8 cellular contexts compared by ENCODE assay signal in genomic region chr7:11831727-11832495, GRCh38. TPM values are rescaled to one million over a fixed set of nuclear protein-coding genes. Genes with fewer than 3 reads are reported as not detected.
A peak's percentile ranks its signal among the peaks of the same experiment; 100 is the strongest.
DNase-seq lines count a peak whose midpoint lies in the region; ATAC-seq, FAIRE-seq and TF ChIP-seq lines count a peak whose summit lies in the region.

A gene with protein sequence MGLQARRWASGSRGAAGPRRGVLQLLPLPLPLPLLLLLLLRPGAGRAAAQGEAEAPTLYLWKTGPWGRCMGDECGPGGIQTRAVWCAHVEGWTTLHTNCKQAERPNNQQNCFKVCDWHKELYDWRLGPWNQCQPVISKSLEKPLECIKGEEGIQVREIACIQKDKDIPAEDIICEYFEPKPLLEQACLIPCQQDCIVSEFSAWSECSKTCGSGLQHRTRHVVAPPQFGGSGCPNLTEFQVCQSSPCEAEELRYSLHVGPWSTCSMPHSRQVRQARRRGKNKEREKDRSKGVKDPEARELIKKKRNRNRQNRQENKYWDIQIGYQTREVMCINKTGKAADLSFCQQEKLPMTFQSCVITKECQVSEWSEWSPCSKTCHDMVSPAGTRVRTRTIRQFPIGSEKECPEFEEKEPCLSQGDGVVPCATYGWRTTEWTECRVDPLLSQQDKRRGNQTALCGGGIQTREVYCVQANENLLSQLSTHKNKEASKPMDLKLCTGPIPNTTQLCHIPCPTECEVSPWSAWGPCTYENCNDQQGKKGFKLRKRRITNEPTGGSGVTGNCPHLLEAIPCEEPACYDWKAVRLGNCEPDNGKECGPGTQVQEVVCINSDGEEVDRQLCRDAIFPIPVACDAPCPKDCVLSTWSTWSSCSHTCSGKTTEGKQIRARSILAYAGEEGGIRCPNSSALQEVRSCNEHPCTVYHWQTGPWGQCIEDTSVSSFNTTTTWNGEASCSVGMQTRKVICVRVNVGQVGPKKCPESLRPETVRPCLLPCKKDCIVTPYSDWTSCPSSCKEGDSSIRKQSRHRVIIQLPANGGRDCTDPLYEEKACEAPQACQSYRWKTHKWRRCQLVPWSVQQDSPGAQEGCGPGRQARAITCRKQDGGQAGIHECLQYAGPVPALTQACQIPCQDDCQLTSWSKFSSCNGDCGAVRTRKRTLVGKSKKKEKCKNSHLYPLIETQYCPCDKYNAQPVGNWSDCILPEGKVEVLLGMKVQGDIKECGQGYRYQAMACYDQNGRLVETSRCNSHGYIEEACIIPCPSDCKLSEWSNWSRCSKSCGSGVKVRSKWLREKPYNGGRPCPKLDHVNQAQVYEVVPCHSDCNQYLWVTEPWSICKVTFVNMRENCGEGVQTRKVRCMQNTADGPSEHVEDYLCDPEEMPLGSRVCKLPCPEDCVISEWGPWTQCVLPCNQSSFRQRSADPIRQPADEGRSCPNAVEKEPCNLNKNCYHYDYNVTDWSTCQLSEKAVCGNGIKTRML (N-terminal part only) (minus strand): TSS chr7:11832198. CDS start chr7:11831946, 252 bp downstream.

- no peaks in the 10 kb centered on the region for H3K4me1 ChIP-seq in ACC112 (ENCODE audit: control insufficient read depth, insufficient read depth, low read length, unreplicated experiment)
- H3K4me1 ChIP-seq in HepG2 (ENCODE audit: insufficient read depth, low read length) = 0 out of 2 replicates have a peak, but pooled peaks cover 6% of the 10 kb centered on the region

- peak; percentile 100 for ATAC-seq in HepG2
- ATAC-seq in stimulated activated naive CD8-positive, alpha-beta T cell treated with anti-CD3 and anti-CD28 coated beads, Interleukin-15, amount 100 ng/mL, for 72 hours = peak; percentile 75

- POLR2A ChIA-PET in HepG2 (lab: Yijun Ruan, JAX) = no interaction called here

- H3K79me2 ChIP-seq in ACC112 (ENCODE audit: control insufficient read depth, insufficient read depth, low read length, unreplicated experiment) = no peaks in the 10 kb centered on the region
- no peaks in the 10 kb centered on the region for H3K79me2 ChIP-seq in HepG2 (ENCODE audit: insufficient read depth, low read length)

- TF ChIP-seq CTCF in GM13976 (IDR thresholded peaks at IDR 0.05; ENCODE audit: borderline replicate concordance, control extremely low read depth, extremely low read depth, insufficient read depth, missing control alignments) (no peak), HepG2 (CRISPR knock-in tag; IDR thresholded peaks at IDR 0.05) (no peak)

- 12% methylated on average over 36 of the region's 62 CpGs for WGBS in HepG2 (ENCODE audit: low lambda C conversion rate)

- H3K36me3 ChIP-seq in ACC112 (ENCODE audit: insufficient read depth, low read length) (no peaks in the 10 kb centered on the region), HepG2 (replicated peaks in 1 of 2; ENCODE audit: control insufficient read depth in 1 of 2, insufficient read depth in 2 of 2, low read length in 2 of 2) (no peaks in the 10 kb centered on the region)

- no TSS peak for BruUV-seq in HepG2 (replicated peaks; lab: Mats Ljungman, UMichigan)

- H3K4me3 Mint-ChIP-seq in stimulated activated naive CD8-positive, alpha-beta T cell treated with anti-CD3 and anti-CD28 coated beads, Interleukin-15, amount 100 ng/mL, for 72 hours = peak within 1 kb of the TSS; percentile 69 to 70

- no peak for TF ChIP-seq POLR2A in HepG2 (IDR thresholded peaks at IDR 0.05; ENCODE audit: insufficient read depth in 1 of 2, low read depth in 2 of 2, low read length in 2 of 2)

- TF ChIP-seq EP300 in HepG2 (IDR thresholded peaks at IDR 0.05; ENCODE audit: low read depth in 2 of 2, low read length in 2 of 2) (no peak), HepG2 (CRISPR knock-in tag; IDR thresholded peaks at IDR 0.05; ENCODE audit: borderline replicate concordance) (no peak)

- H3K9ac ChIP-seq in HepG2 (ENCODE audit: insufficient read depth, low read depth, low read length) = no peak within 1 kb of the TSS

- no peak for FAIRE-seq in HepG2 (lab: Jason Lieb, UNC)

- H4K20me1 ChIP-seq in HepG2 (ENCODE audit: insufficient read depth, low read length) = no peaks in the 10 kb centered on the region

- in situ Hi-C loops in GM13976 (cut with MboI; ENCODE audit: low sequenced_read_pairs, unreplicated experiment) (no loop called here), HepG2 (cut with HindIII; ENCODE audit: extremely low pct_ligation_motif_present, low pct_unique_long_range_greater_than_20kb) (loop anchor here (25.0 kb wide), 1 partner anchor 655 kb away; no protein-coding TSS in a partner anchor)

- H3K4me3 ChIP-seq in ACC112 (ENCODE audit: low read depth, low read length) (peak within 1 kb of the TSS; percentile 88), HepG2 (replicated peaks in 1 of 3; ENCODE audit: insufficient read depth in 1 of 3, low read depth in 2 of 3, low read length in 3 of 3) (peak within 1 kb of the TSS; percentile 6 to 62 (median 26); a peak in 5 of 6 replicates)

- H3K9me3 ChIP-seq in HepG2 (ENCODE audit: low read length) = no peaks in the 10 kb centered on the region

- H3K27me3 ChIP-seq in ACC112 (ENCODE audit: insufficient read depth, low read length) (peaks cover 9% of the 10 kb centered on the region), HepG2 (ENCODE audit: control insufficient read depth in 1 of 2, insufficient read depth in 2 of 2, low read length in 2 of 2) (peaks cover 0 to 13% of the 10 kb centered on the region in 2 experiments; a peak in 2 of 5 replicates)

- H3K27me3 Mint-ChIP-seq in stimulated activated naive CD8-positive, alpha-beta T cell treated with anti-CD3 and anti-CD28 coated beads, Interleukin-15, amount 100 ng/mL, for 72 hours = peaks cover 68% of the 10 kb centered on the region

- H2AFZ ChIP-seq in ACC112 (ENCODE audit: low read length, unreplicated experiment) (peak within 1 kb of the TSS; percentile 98), HepG2 (ENCODE audit: low read length) (no peak within 1 kb of the TSS)

- peaks cover 15% of the 10 kb centered on the region for H3K4me1 Mint-ChIP-seq in stimulated activated naive CD8-positive, alpha-beta T cell treated with anti-CD3 and anti-CD28 coated beads, Interleukin-15, amount 100 ng/mL, for 72 hours

- H3K4me2 ChIP-seq in HepG2 (ENCODE audit: low read depth, low read length) = peak within 1 kb of the TSS; percentile 69

- TF ChIP-seq RAD21 in HepG2 (CRISPR knock-in tag; IDR thresholded peaks at IDR 0.05) = no peak; the same call in 1 of the 2 replicates

- no peak within 1 kb of the TSS for H3K27ac Mint-ChIP-seq in stimulated activated naive CD8-positive, alpha-beta T cell treated with anti-CD3 and anti-CD28 coated beads, Interleukin-15, amount 100 ng/mL, for 72 hours

- DNase-seq in GM13976 (ENCODE audit: low spot score) (peak; percentile 37), HT-29 (ENCODE audit: low spot score) (peak; percentile 53), RPMI7951 (ENCODE audit: low read depth) (peak; percentile 22), dermis blood vessel endothelial cell (peak; percentile 75), HepG2 (ENCODE audit: low spot score) (peak; percentile 7)
- DNase-seq in stimulated activated naive CD8-positive, alpha-beta T cell treated with anti-CD3 and anti-CD28 coated beads, Interleukin-15, amount 100 ng/mL, for 72 hours = peak; percentile 8 to 43
- no peak for DNase-seq in activated effector memory CD4-positive, alpha-beta T cell treated with anti-CD3 and anti-CD28 coated beads, Interleukin-2, amount 50 U/mL, for 16 hours

- intact Hi-C loops in HepG2 (cut with micrococcal nuclease; ENCODE audit: unreplicated experiment) = loop anchor here (1.0 to 10.0 kb wide), 2 partner anchors 405 to 663 kb away; no protein-coding TSS in a partner anchor

- no peaks in the 10 kb centered on the region for H3K9me3 Mint-ChIP-seq in stimulated activated naive CD8-positive, alpha-beta T cell treated with anti-CD3 and anti-CD28 coated beads, Interleukin-15, amount 100 ng/mL, for 72 hours

- H3K27ac ChIP-seq in ACC112 (ENCODE audit: low read depth, low read length) (no peak within 1 kb of the TSS), HepG2 (ENCODE audit: extremely low read length, insufficient read depth, low read length) (no peak within 1 kb of the TSS)

- CTCF ChIA-PET in HepG2 (lab: Yijun Ruan, JAX; ENCODE audit: low intra/inter-chr PET ratio, low total read pairs) = no interaction called here

TF ChIP-seq in HepG2, 621 proteins besides CTCF, POLR2A, EP300 and RAD21 (continues in another document):
- no peak for TF ChIP-seq HMG20B (CRISPR knock-in tag; conservative IDR thresholded peaks at IDR 0.05)

RNA-seq across cellular contexts. Expression of the gene that starts here (rescaled TPM):
- total RNA-seq in HT-29 (2014; rRNA removed; shearing (Covaris generic)) = not detected in 2 replicates
- total RNA-seq in RPMI7951 (2014; rRNA removed; shearing (Covaris generic)) = under 0.01 TPM in 1 of 2 replicates, not detected in the other
- total RNA-seq in dermis blood vessel endothelial cell (31.6 and 38.8 TPM in 2 replicates), HepG2 (2016; rRNA removed; fragmentation: Illumina TruSeq; extraction: Trizol) (0.07 TPM in 1 of 2 replicates, not detected in the other)
- total RNA-seq in HepG2 (2016; cell fraction: cytosol; rRNA removed; fragmentation: Illumina TruSeq; extraction: Trizol; ENCODE audit: low read depth) = not detected in 2 replicates
- total RNA-seq in HepG2 (2016; cell fraction: insoluble cytoplasmic fraction; rRNA removed; fragmentation: Illumina TruSeq; extraction: Trizol) = 0.02 TPM in 1 of 2 replicates, not detected in the other
- not detected in 2 replicates for total RNA-seq in HepG2 (2016; cell fraction: membrane; rRNA removed; fragmentation: Illumina TruSeq; extraction: Trizol)
- total RNA-seq in HepG2 (2016; cell fraction: nucleus; rRNA removed; fragmentation: Illumina TruSeq; extraction: Trizol) = 0.03 and 0.09 TPM in 2 replicates
- 0.01 TPM in 2 replicates for polyA plus RNA-seq in HepG2 (2011; rRNA removed)
- under 0.01 TPM in 1 of 2 replicates, not detected in the other for polyA plus RNA-seq in HepG2 (2011; cell fraction: cytosol; rRNA removed)
- 0.03 and 0.48 TPM in 2 replicates for polyA plus RNA-seq in HepG2 (2011; cell fraction: nucleus; rRNA removed)
- polyA plus RNA-seq in HepG2 (2012) = 0.01 and 0.21 TPM in 2 replicates
- polyA plus RNA-seq in HepG2 (2016; cell fraction: cytosol; fragmentation: Illumina TruSeq; extraction: Trizol; ENCODE audit: low read depth) = not detected in 2 replicates
- polyA plus RNA-seq in HepG2 (2016; cell fraction: insoluble cytoplasmic fraction; fragmentation: Illumina TruSeq; extraction: Trizol; ENCODE audit: low read depth) = not detected in 2 replicates
- not detected in 2 replicates for polyA plus RNA-seq in HepG2 (2016; cell fraction: membrane; fragmentation: Illumina TruSeq; extraction: Trizol; ENCODE audit: low read depth)
- polyA plus RNA-seq in HepG2 (2016; cell fraction: nucleus; fragmentation: Illumina TruSeq; extraction: Trizol; ENCODE audit: insufficient read depth, low read depth) = 0.05 TPM in 1 of 2 replicates, not detected in the other
- polyA minus RNA-seq in HepG2 (2011; rRNA and poly(A)+ RNA removed; ENCODE audit: low replicate concordance) = 0.04 TPM in 1 of 2 replicates, not detected in the other
- not detected in 2 replicates for polyA minus RNA-seq in HepG2 (2011; cell fraction: cytosol; rRNA and poly(A)+ RNA removed)
- 0.77 and 0.87 TPM in 2 replicates for polyA minus RNA-seq in HepG2 (2011; cell fraction: nucleus; rRNA and poly(A)+ RNA removed)

Comparison
In these comparisons a context has a peak if more than half of its experiments do, and no peak if none do; other contexts are left out.
1. RNA of the gene that starts here (total RNA-seq): 31.6 to 38.8 TPM in dermis blood vessel endothelial cell; 0.02 to 0.09 TPM in HepG2, not detected in HT-29 and under 0.01 TPM in RPMI7951; every median in the first group is over 10 times any median in the second.
2. Peak in DNase-seq in HT-29; RNA of the gene not detected or under 1 TPM.
3. Peak in DNase-seq in RPMI7951; RNA of the gene not detected or under 1 TPM.
4. Peak in DNase-seq, ATAC-seq, H3K4me3 ChIP-seq and H3K4me2 ChIP-seq in HepG2; RNA of the gene not detected or under 1 TPM.